ENCODE assay signal across 8 cellular contexts in genomic region chr17:37488009-37488604, GRCh38. TPM values are rescaled to one million over a fixed set of nuclear protein-coding genes. Genes with fewer than 3 reads are reported as not detected.
DNase-seq lines count a peak whose midpoint lies in the region; ATAC-seq, FAIRE-seq and TF ChIP-seq lines count a peak whose summit lies in the region.

No MANE protein-coding gene starts in this region.

- H3K4me3 Mint-ChIP-seq in CD4-positive, alpha-beta T cell: peak overlapping the region; percentile 98
- H3K4me3 Mint-ChIP-seq in stimulated activated naive CD8-positive, alpha-beta T cell treated with anti-CD3 and anti-CD28 coated beads, Interleukin-15, amount 100 ng/mL, for 72 hours: peak overlapping the region; percentile 97 to 98

- H2AFZ ChIP-seq in PC-3 (ENCODE audit: low read length): no peak overlapping the region

- no peaks in the 10 kb centered on the region for H3F3A ChIP-seq in PC-3 (ENCODE audit: low read length, unreplicated experiment)

- H3K9ac ChIP-seq in PC-3 (ENCODE audit: low read length): peak overlapping the region; percentile 87
- peak overlapping the region in 1 of 2 donors; percentile 57 for H3K9ac ChIP-seq in kidney (ENCODE audit: low read length in 2 of 2)

- ATAC-seq in CD4-positive, alpha-beta T cell (ENCODE audit: poor library complexity): no peak
- ATAC-seq in PC-3: peak; percentile 56
- ATAC-seq in stimulated activated naive CD8-positive, alpha-beta T cell treated with anti-CD3 and anti-CD28 coated beads, Interleukin-15, amount 100 ng/mL, for 72 hours: no peak
- ATAC-seq in HG02973 (IDR thresholded peaks at IDR 0.05; ENCODE audit: unreplicated experiment): no peak

- peaks cover 10% of the 10 kb centered on the region for H4K20me1 ChIP-seq in PC-3 (ENCODE audit: low read length)

- no peaks in the 10 kb centered on the region for H3K9me3 Mint-ChIP-seq in CD4-positive, alpha-beta T cell
- no peaks in the 10 kb centered on the region for H3K9me3 Mint-ChIP-seq in stimulated activated naive CD8-positive, alpha-beta T cell treated with anti-CD3 and anti-CD28 coated beads, Interleukin-15, amount 100 ng/mL, for 72 hours

- H3K79me2 ChIP-seq in PC-3 (ENCODE audit: low read length): peaks cover 32% of the 10 kb centered on the region

- no TSS peak for BruUV-seq in PC-3 (replicated peaks; lab: Mats Ljungman, UMichigan)

- peak overlapping the region; percentile 99 for H3K4me2 ChIP-seq in PC-3 (ENCODE audit: low read length)

- H3K4me3 ChIP-seq in PC-3 (ENCODE audit: low read length) (peak overlapping the region; percentile 81), cardiac fibroblast (replicated peaks in 1 of 2; ENCODE audit: low read depth in 2 of 2, low read length in 2 of 2) (peak overlapping the region; percentile 75 to 87), kidney (ENCODE audit: low read length in 2 of 2) (peak overlapping the region; percentile 70 to 77)

- no peak for DNase-seq in CD4-positive, alpha-beta T cell
- peak; percentile 91 for DNase-seq in HT1080 (ENCODE audit: low read depth)
- DNase-seq in PC-3: peak; percentile 91
- DNase-seq in cardiac fibroblast (ENCODE audit: low read depth in 2 of 2): peak; percentile 96
- no peak for DNase-seq in kidney
- DNase-seq in stimulated activated naive CD8-positive, alpha-beta T cell treated with anti-CD3 and anti-CD28 coated beads, Interleukin-15, amount 100 ng/mL, for 72 hours: no peak
- DNase-seq in stimulated activated CD4-positive, alpha-beta T cell treated with anti-CD3 and anti-CD28 coated beads, Interleukin-15, amount 100 ng/mL, for 24 hours: no peak

- CTCF ChIA-PET in CD4-positive, alpha-beta T cell (lab: Charles Lee): interaction anchor here (1.2 kb wide), 1 partner anchor 122 kb away, joined by 3 read pairs; no protein-coding TSS in a partner anchor
- CTCF ChIA-PET in PC-3 (lab: Charles Lee): no interaction called here

- H3K9me3 ChIP-seq in CD4-positive, alpha-beta T cell (ENCODE audit: control insufficient read depth, low read length): no peaks in the 10 kb centered on the region
- H3K9me3 ChIP-seq in PC-3 (ENCODE audit: low read length) (no peaks in the 10 kb centered on the region), kidney (ENCODE audit: control insufficient read depth in 1 of 2, low read length in 2 of 2) (no peaks in the 10 kb centered on the region)

- intact Hi-C loops in CD4-positive, alpha-beta T cell (cut with DNase I, micrococcal nuclease): loop anchor here (2.0 to 10.0 kb wide), 5 partner anchors 81 to 1003 kb away; partner anchors contain the start of genes AATF (in 1 of the 2), ACACA (in 1 of the 2), SYNRG (in 1 of the 2) and TADA2A (in 1 of the 2)
- intact Hi-C loops in PC-3 (cut with micrococcal nuclease) (loop anchor here (1.0 to 10.0 kb wide), 3 partner anchors 22 to 83 kb away; partner anchors contain the start of genes ACACA and TADA2A), kidney (cut with DNase I) (no loop called here)

- no peaks in the 10 kb centered on the region for H3K36me3 ChIP-seq in PC-3 (ENCODE audit: low read depth, low read length)
- no peaks in the 10 kb centered on the region for H3K36me3 ChIP-seq in kidney (ENCODE audit: control insufficient read depth in 1 of 2, insufficient read depth in 2 of 2, low read length in 2 of 2)

- peaks cover 40% of the 10 kb centered on the region for H3K4me1 ChIP-seq in PC-3 (ENCODE audit: insufficient read depth, low read length)
- peaks cover 5 to 8% of the 10 kb centered on the region in 2 donors for H3K4me1 ChIP-seq in kidney (ENCODE audit: control insufficient read depth in 1 of 2, insufficient read depth in 1 of 2, low read depth in 1 of 2, low read length in 2 of 2)

- H3K9me2 ChIP-seq in PC-3 (replicated peaks; ENCODE audit: low read length): no peaks in the 10 kb centered on the region

- POLR2A ChIA-PET in CD4-positive, alpha-beta T cell (lab: Charles Lee): interaction anchor here (0.9 to 1.3 kb wide), 3 partner anchors 11 to 129 kb away, joined by 3 to 4 read pairs (median 3); no protein-coding TSS in a partner anchor
- POLR2A ChIA-PET in PC-3 (lab: Charles Lee; ENCODE audit: unreplicated experiment): no interaction called here

- H3K27ac ChIP-seq in CD4-positive, alpha-beta T cell (ENCODE audit: low read depth, low read length): no peak overlapping the region
- H3K27ac ChIP-seq in PC-3 (ENCODE audit: low read length) (peak overlapping the region; percentile 98), kidney (ENCODE audit: low read depth in 2 of 2, low read length in 2 of 2) (peak overlapping the region; percentile 45 to 92)

- H3K4me1 Mint-ChIP-seq in CD4-positive, alpha-beta T cell (ENCODE audit: low read depth): peaks cover 30% of the 10 kb centered on the region
- H3K4me1 Mint-ChIP-seq in stimulated activated naive CD8-positive, alpha-beta T cell treated with anti-CD3 and anti-CD28 coated beads, Interleukin-15, amount 100 ng/mL, for 72 hours: peaks cover 36% of the 10 kb centered on the region

- peak overlapping the region; percentile 91 for H3K27ac Mint-ChIP-seq in CD4-positive, alpha-beta T cell
- H3K27ac Mint-ChIP-seq in stimulated activated naive CD8-positive, alpha-beta T cell treated with anti-CD3 and anti-CD28 coated beads, Interleukin-15, amount 100 ng/mL, for 72 hours: no peak overlapping the region

- peaks cover 4% of the 10 kb centered on the region for H3K36me3 Mint-ChIP-seq in CD4-positive, alpha-beta T cell (ENCODE audit: low read depth)

- FAIRE-seq in kidney (lab: Jason Lieb, UNC): no peak

- TF ChIP-seq CTCF in CD4-positive, alpha-beta T cell (IDR thresholded peaks at IDR 0.05): no peak
- TF ChIP-seq CTCF in PC-3 (conservative IDR thresholded peaks at IDR 0.05; ENCODE audit: low read depth, low read length): no peak
- TF ChIP-seq CTCF in cardiac fibroblast (IDR thresholded peaks at IDR 0.05; ENCODE audit: low read depth, low read length): no peak
- no peak for TF ChIP-seq CTCF in kidney (IDR thresholded peaks at IDR 0.05; ENCODE audit: borderline replicate concordance, extremely low read depth, insufficient read depth)

- no peaks in the 10 kb centered on the region for H3K27me3 ChIP-seq in CD4-positive, alpha-beta T cell (ENCODE audit: control insufficient read depth, insufficient read depth, low read length)
- no peaks in the 10 kb centered on the region for H3K27me3 ChIP-seq in PC-3 (ENCODE audit: low read length)

- H3K27me3 Mint-ChIP-seq in CD4-positive, alpha-beta T cell: no peaks in the 10 kb centered on the region
- H3K27me3 Mint-ChIP-seq in stimulated activated naive CD8-positive, alpha-beta T cell treated with anti-CD3 and anti-CD28 coated beads, Interleukin-15, amount 100 ng/mL, for 72 hours: no peaks in the 10 kb centered on the region

RNA-seq across cellular contexts. Expression of gene DUSP14, which starts 1.6 kb away (rescaled TPM):
- total RNA-seq in CD4-positive, alpha-beta T cell: 1 to 10 TPM; 4.4 to 4.9 TPM
- 69.7 and 82.3 TPM in 2 replicates for total RNA-seq in HT1080 (2014; rRNA removed; shearing (Covaris generic))
- 55.5 and 56.1 TPM in 2 replicates for polyA plus RNA-seq in HT1080 (2015; cell fraction: cytosol; rRNA removed)
- 36.9 and 43.5 TPM in 2 replicates for polyA plus RNA-seq in HT1080 (2015; cell fraction: nucleus; rRNA removed)
- total RNA-seq in PC-3 (2014; rRNA removed) (49.4 and 56.2 TPM in 2 replicates), kidney (9.7 TPM)
- polyA plus RNA-seq in kidney (ENCODE audit: insufficient read depth, low read depth, low replicate concordance): 13.4 TPM

Comparison
In these comparisons a context has a peak if more than half of its experiments do, and no peak if none do; other contexts are left out.
1. DNase-seq: peak in HT1080 (single experiment), PC-3 (single experiment) and cardiac fibroblast (2 of 2); none in CD4-positive, alpha-beta T cell (0 of 10), kidney (single experiment), stimulated activated naive CD8-positive, alpha-beta T cell treated with anti-CD3 and anti-CD28 coated beads, Interleukin-15, amount 100 ng/mL, for 72 hours (0 of 2) and stimulated activated CD4-positive, alpha-beta T cell treated with anti-CD3 and anti-CD28 coated beads, Interleukin-15, amount 100 ng/mL, for 24 hours (single experiment).
2. Peak in every context shown above with its lines, with median percentiles within 50 percentile points of each other: H3K4me3 ChIP-seq.